Comparison of ENCODE assay signal across 8 cellular contexts in the genomic region with DNA sequence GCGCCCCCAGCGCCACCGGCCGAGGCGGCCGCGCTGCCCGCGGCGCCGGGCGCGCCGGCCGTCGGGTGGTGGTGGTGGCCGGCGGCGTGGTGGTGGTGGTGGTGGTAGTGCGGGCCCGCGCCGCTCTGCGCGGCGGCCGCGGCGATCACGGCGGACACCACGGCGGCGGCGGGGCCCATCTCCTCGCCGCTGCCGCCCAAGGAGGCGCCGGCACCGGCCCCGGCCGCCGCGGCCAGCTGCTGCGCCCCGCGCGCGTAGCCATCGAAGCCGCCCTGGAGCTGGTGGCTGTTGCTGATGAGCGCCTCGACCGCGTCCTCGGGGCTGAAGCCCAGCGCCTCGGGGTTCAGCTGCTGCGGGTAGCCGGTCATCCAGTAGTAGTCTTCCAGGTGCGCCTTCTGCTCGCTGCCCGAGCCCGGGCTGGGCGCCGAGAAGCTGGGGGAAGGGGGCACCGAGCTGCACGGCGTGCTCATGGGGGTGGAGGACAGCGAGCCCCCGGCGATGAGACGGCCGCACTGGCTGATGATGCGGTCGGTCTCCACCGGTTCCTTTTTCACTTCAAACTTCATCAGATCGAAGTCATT. TPM values are rescaled to one million over a fixed set of nuclear protein-coding genes. Genes with fewer than 3 reads are reported as not detected.
DNase-seq lines count a peak whose midpoint lies in the region.

No MANE protein-coding gene starts in this region.

- H3K27ac ChIP-seq in angular gyrus (ENCODE audit: low read depth, low read length) (peak overlapping the region; percentile 79), skin epidermis (peak overlapping the region; percentile 76 to 97 (median 94)), Karpas-422 (ENCODE audit: low read length) (no peak overlapping the region)

- H3K4me2 ChIP-seq in Karpas-422 (ENCODE audit: low read depth, low read length, poor library complexity, severe bottlenecking): no peak overlapping the region

- no peaks in the 10 kb centered on the region for H3K36me3 ChIP-seq in iPS-15b (ENCODE audit: control insufficient read depth, insufficient read depth, low read length)
- no peaks in the 10 kb centered on the region for H3K36me3 ChIP-seq in Karpas-422 (ENCODE audit: insufficient read depth, low read length)

- no peaks in the 10 kb centered on the region for H3K9me2 ChIP-seq in Karpas-422 (replicated peaks; ENCODE audit: insufficient read depth, low read length)

- peak; percentile 87 for DNase-seq in 8988T
- peak; percentile 18 for DNase-seq in KG1 (lab: John Stamatoyannopoulos, UW)
- DNase-seq in T1000 (lab: John Stamatoyannopoulos, UW): no peak
- no peak for DNase-seq in SW480 (ENCODE audit: low spot score)
- DNase-seq in Karpas-422: no peak

- peak overlapping the region; percentile 67 for H3K4me3 ChIP-seq in iPS-15b (ENCODE audit: low read depth, low read length)
- H3K4me3 ChIP-seq in skin epidermis: peak overlapping the region; percentile 58 to 77 (median 66)
- H3K4me3 ChIP-seq in Karpas-422 (ENCODE audit: low read length): no peak overlapping the region

- H3K79me2 ChIP-seq in Karpas-422 (ENCODE audit: low read length): no peaks in the 10 kb centered on the region

- H4K20me1 ChIP-seq in Karpas-422 (ENCODE audit: insufficient read depth, low read depth, low read length): no peaks in the 10 kb centered on the region

- no peak overlapping the region for H2AFZ ChIP-seq in Karpas-422 (ENCODE audit: low read length)

- peaks cover 15% of the 10 kb centered on the region for H3K4me1 ChIP-seq in iPS-15b (ENCODE audit: control insufficient read depth, insufficient read depth, low read length)
- no peaks in the 10 kb centered on the region for H3K4me1 ChIP-seq in Karpas-422 (ENCODE audit: low read length)

- no peaks in the 10 kb centered on the region for H3K9me3 ChIP-seq in iPS-15b (ENCODE audit: control insufficient read depth, insufficient read depth, low read length)
- H3K9me3 ChIP-seq in Karpas-422 (ENCODE audit: low read length): no peaks in the 10 kb centered on the region

- peaks cover 7% of the 10 kb centered on the region for H3K27me3 ChIP-seq in iPS-15b (ENCODE audit: control insufficient read depth, insufficient read depth, low read length)
- H3K27me3 ChIP-seq in Karpas-422 (ENCODE audit: low read length): no peaks in the 10 kb centered on the region

- H3K9ac ChIP-seq in iPS-15b (ENCODE audit: low read depth, low read length) (no peak overlapping the region), Karpas-422 (ENCODE audit: low read length) (no peak overlapping the region)

RNA-seq across cellular contexts. Expression of gene MAF, which starts 1.2 kb away (rescaled TPM):
- not detected in 2 replicates for total RNA-seq in Karpas-422 (2014; rRNA removed; shearing (Covaris generic); ENCODE audit: low replicate concordance)

Comparison
In these comparisons a context has a peak if more than half of its experiments do, and no peak if none do; other contexts are left out.
1. DNase-seq: peak in 8988T (single experiment) and KG1 (single experiment); none in T1000 (single experiment), SW480 (single experiment) and Karpas-422 (single experiment).